In genomic region chr4:176436500-176436973, GRCh38 we compare ENCODE assay signal across 11 cellular contexts.
DNase-seq lines count a peak whose midpoint lies in the region; ATAC-seq, FAIRE-seq and TF ChIP-seq lines count a peak whose summit lies in the region.
"Had no signal": no experiment of that assay in that cellular context is flagged by ENCODE, and none has a peak within 500 bp of the region (broad histone marks: within the 10 kb centered on the region; RNA-seq: fewer than 3 reads in every experiment).

No MANE protein-coding gene starts in this region.

- H3K4me3 ChIP-seq in spleen, result no peak overlapping the region

- TF ChIP-seq POLR2A in H54 (IDR thresholded peaks at IDR 0.05; ENCODE audit: low read depth, low read length), result no peak
- no peak for TF ChIP-seq POLR2A in spleen (IDR thresholded peaks at IDR 0.05)

- ATAC-seq in omental fat pad (ENCODE audit: low FRiP score), result no peak
- no peak for ATAC-seq in HG03565 (IDR thresholded peaks at IDR 0.05; ENCODE audit: unreplicated experiment)
- ATAC-seq: activated CD8-positive, alpha-beta T cell treated with anti-CD3 and anti-CD28 coated beads for 36 hours; naive thymus-derived CD8-positive, alpha-beta T cell had no signal

- in situ Hi-C loops in Caki2 (cut with HindIII; ENCODE audit: low pct_unique_long_range_greater_than_20kb, low sequenced_read_pairs), result no loop called here

- TF ChIP-seq CTCF in omental fat pad (IDR thresholded peaks at IDR 0.05), result no peak
- no peak for TF ChIP-seq CTCF in spleen (IDR thresholded peaks at IDR 0.05 in 8 of 11, conservative IDR thresholded peaks at IDR 0.05 in 3 of 11)

- H3K36me3 ChIP-seq in spleen, result no peaks in the 10 kb centered on the region

- peak; percentile 83 for FAIRE-seq in H54 (lab: Jason Lieb, UNC)
- FAIRE-seq: G401.6 had no signal

- H3K9me3 ChIP-seq in spleen, result no peaks in the 10 kb centered on the region

- H3K27ac ChIP-seq in epithelial cell of prostate (peak overlapping the region; percentile 63), spleen (no peak overlapping the region)

- DNase-seq in Caki2 (ENCODE audit: low read depth), result peak; percentile 44
- DNase-seq in H54 (ENCODE audit: insufficient read length, low spot score), result peak; percentile 5
- peak; percentile 71 for DNase-seq in LHCN-M2 (ENCODE audit: low read depth)
- peak; percentile 79 for DNase-seq in epithelial cell of prostate (ENCODE audit: low read depth, low spot score)
- no peak for DNase-seq in omental fat pad (ENCODE audit: low spot score)
- DNase-seq in NCI-H446 (lab: John Stamatoyannopoulos, UW), result no peak
- DNase-seq in spleen, result no peak
- DNase-seq: activated CD8-positive, alpha-beta T cell treated with anti-CD3 and anti-CD28 coated beads for 36 hours; naive thymus-derived CD8-positive, alpha-beta T cell had no signal

- WGBS in spleen, 5 donors, result 46 to 59% (median 56%) methylated on average over 3 of the region's 3 CpGs

- no peaks in the 10 kb centered on the region for H3K27me3 ChIP-seq in spleen (replicated peaks in 1 of 7)

- intact Hi-C loops in spleen (cut with DNase I; ENCODE audit: low total_unique reads), result no loop called here

- no peaks in the 10 kb centered on the region for H3K4me1 ChIP-seq in spleen

Comparison
In these comparisons a context has a peak if more than half of its experiments do, and no peak if none do; other contexts are left out.
1. DNase-seq: peak in Caki2 (single experiment), H54 (single experiment), LHCN-M2 (single experiment) and epithelial cell of prostate (single experiment); none in omental fat pad (single experiment), NCI-H446 (0 of 2) and spleen (single experiment).